Comparison of ENCODE assay signal across 7 cellular contexts in genomic region chrX:153971632-153972367, GRCh38. TPM values are rescaled to one million over a fixed set of nuclear protein-coding genes. Genes with fewer than 3 reads are reported as not detected.
A peak's percentile ranks its signal among the peaks of the same experiment; 100 is the strongest.
DNase-seq lines count a peak whose midpoint lies in the region; ATAC-seq lines count a peak whose summit lies in the region.

TSS of gene HCFC1 (minus strand) at chrX:153971818. CDS start at chrX:153970840, 978 bp downstream.

- ATAC-seq in GM18498 (IDR thresholded peaks at IDR 0.05; ENCODE audit: unreplicated experiment) (peak; percentile 40), HG02884 (IDR thresholded peaks at IDR 0.05; ENCODE audit: unreplicated experiment) (peak; percentile 40), sciatic nerve (peak; percentile 75)

- intact Hi-C loops in sciatic nerve (cut with DNase I) = no loop called here

- peak; percentile 91 for DNase-seq in NCI-H1694 (lab: John Stamatoyannopoulos, UW)
- peak; percentile 88 for DNase-seq in T-helper 9 cell
- DNase-seq in astrocyte of the hippocampus (ENCODE audit: low read depth, low spot score) = peak; percentile 95
- peak; percentile 83 to 84 for DNase-seq in hippocampal formation (lab: John Stamatoyannopoulos, UW)
- peak; percentile 98 for DNase-seq in sciatic nerve (ENCODE audit: low spot score)

RNA-seq across cellular contexts. Expression of gene HCFC1, which starts in this region (rescaled TPM):
- 42.2 TPM for total RNA-seq in sciatic nerve

Comparison
In these comparisons a context has a peak if more than half of its experiments do, and no peak if none do; other contexts are left out.
1. Peak in every context shown above with its lines: DNase-seq and ATAC-seq.